Comparison of ENCODE assay signal across 1 cellular context in genomic region chr4:25011135-25011866, GRCh38.
TF ChIP-seq lines count a peak whose summit lies in the region.

No MANE protein-coding gene starts in this region.

TF ChIP-seq in H1, 55 proteins besides CTCF, POLR2A, EP300 and RAD21 (continued from another document):
- TF ChIP-seq CHD7 (IDR thresholded peaks at IDR 0.05; ENCODE audit: insufficient replicate concordance, low read length) (no peak), TBP (IDR thresholded peaks at IDR 0.05; ENCODE audit: low read depth, low read length) (no peak), RFX5 (IDR thresholded peaks at IDR 0.05; ENCODE audit: borderline replicate concordance, low read depth, low read length) (no peak), MAX (IDR thresholded peaks at IDR 0.05) (no peak), CHD2 (IDR thresholded peaks at IDR 0.05; ENCODE audit: low read length) (no peak), EZH2 (IDR thresholded peaks at IDR 0.05; ENCODE audit: low read depth, low read length, severe bottlenecking) (no peak), HDAC2 (IDR thresholded peaks at IDR 0.05; ENCODE audit: borderline replicate concordance in 1 of 2, low read depth in 2 of 2, low read length in 2 of 2) (no peak)
